Comparison of ENCODE assay signal across 8 cellular contexts in genomic region chr1:27634166-27634981, GRCh38. TPM values are rescaled to one million over a fixed set of nuclear protein-coding genes. Genes with fewer than 3 reads are reported as not detected.
DNase-seq lines count a peak whose midpoint lies in the region; ATAC-seq and TF ChIP-seq lines count a peak whose summit lies in the region.

No MANE protein-coding gene starts in this region.

- peak overlapping the region; percentile 52 to 64 for H3K27ac Mint-ChIP-seq in T-cell

- no peaks in the 10 kb centered on the region for H3K27me3 ChIP-seq in GM06990 (replicated peaks; ENCODE audit: control insufficient read depth, insufficient read depth, low read length)
- no peaks in the 10 kb centered on the region for H3K27me3 ChIP-seq in thymus (ENCODE audit: control insufficient read depth, insufficient read depth)

- H3K4me3 ChIP-seq in GM06990 (replicated peaks; ENCODE audit: low read depth, low read length), result peak overlapping the region; percentile 41
- H3K4me3 ChIP-seq in thymus (ENCODE audit: low read length), result peak overlapping the region; percentile 60

- peak; percentile 70 for DNase-seq in GM06990 (ENCODE audit: extremely low read depth, insufficient read length)
- DNase-seq in T-cell, result peak in 18 of 34 experiments; percentile 24 to 54 (median 38)
- peak; percentile 48 for DNase-seq in dermis blood vessel endothelial cell
- peak; percentile 91 for DNase-seq in mesenteric fat pad (ENCODE audit: low spot score)
- no peak for DNase-seq in islet precursor cell
- DNase-seq in GM13977 (ENCODE audit: low spot score), result no peak

- H3K4me1 ChIP-seq in thymus (ENCODE audit: control insufficient read depth, insufficient read depth, low read length), result peaks cover 47% of the 10 kb centered on the region

- in situ Hi-C loops in GM13977 (cut with MboI; ENCODE audit: low pct_unique_long_range_greater_than_20kb, low sequenced_read_pairs, unreplicated experiment), result no loop called here

- H3K27ac ChIP-seq in thymus (ENCODE audit: low read depth), result peak overlapping the region; percentile 72

- H3K4me1 Mint-ChIP-seq in T-cell, result peaks cover 59 to 78% (median 70%) of the 10 kb centered on the region in 3 donors

- H3K4me3 Mint-ChIP-seq in T-cell, result peak overlapping the region; percentile 56 to 76 (median 59)

- no peaks in the 10 kb centered on the region for H3K36me3 Mint-ChIP-seq in T-cell

- no peaks in the 10 kb centered on the region for H3K36me3 ChIP-seq in GM06990 (ENCODE audit: control insufficient read depth, insufficient read depth, low read length)
- no peaks in the 10 kb centered on the region for H3K36me3 ChIP-seq in thymus (ENCODE audit: control insufficient read depth, insufficient read depth)

- TF ChIP-seq CTCF in GM06990 (IDR thresholded peaks at IDR 0.05; ENCODE audit: insufficient read depth, low read length, poor library complexity, severe bottlenecking) (no peak), GM13977 (IDR thresholded peaks at IDR 0.05; ENCODE audit: extremely low read depth, insufficient read depth, missing control alignments) (no peak)

- no peaks in the 10 kb centered on the region for H3K9me3 Mint-ChIP-seq in T-cell

- CTCF ChIA-PET in T-cell (lab: Charles Lee), result no interaction called here

- ATAC-seq in T-cell (replicated peaks in 1 of 4), result peak; percentile 48 to 65 (median 54)
- ATAC-seq in GM21390 (IDR thresholded peaks at IDR 0.05; ENCODE audit: unreplicated experiment), result no peak

- POLR2A ChIA-PET in T-cell (lab: Charles Lee), result no interaction called here

- H3K27me3 Mint-ChIP-seq in T-cell, result no peaks in the 10 kb centered on the region

- WGBS in thymus, result 4% methylated on average over 66 of the region's 66 CpGs

- no peaks in the 10 kb centered on the region for H3K9me3 ChIP-seq in thymus (ENCODE audit: control insufficient read depth)

RNA-seq across cellular contexts. Expression of gene FGR, which starts 0.6 kb away (rescaled TPM):
- total RNA-seq in T-cell (10 to 100 TPM in 2 of 5 donors, 1 to 10 TPM in 3; 3.2 to 37.3 (median 5.7) TPM), dermis blood vessel endothelial cell (0.74 and 1.2 TPM in 2 replicates), mesenteric fat pad (49.7 TPM)
- polyA plus RNA-seq in thymus, result 38.7 TPM

RNA-seq across cellular contexts. Expression of gene AHDC1, which starts 30.4 kb away (rescaled TPM):
- total RNA-seq in T-cell (10 to 100 TPM; 21.9 to 26.4 (median 23.1) TPM), dermis blood vessel endothelial cell (7.1 and 16.0 TPM in 2 replicates), mesenteric fat pad (28.5 TPM)
- 22.6 TPM for polyA plus RNA-seq in thymus

RNA-seq across cellular contexts. Expression of gene IFI6, which starts 37.6 kb away (rescaled TPM):
- total RNA-seq in T-cell (10 to 100 TPM; 28.2 to 52.1 (median 40.7) TPM), dermis blood vessel endothelial cell (21.9 and 57.7 TPM in 2 replicates), mesenteric fat pad (126 TPM)
- polyA plus RNA-seq in thymus, result 231 TPM

Comparison
In these comparisons a context has a peak if more than half of its experiments do, and no peak if none do; other contexts are left out.
1. DNase-seq: peak in GM06990 (single experiment), T-cell (18 of 34), dermis blood vessel endothelial cell (single experiment) and mesenteric fat pad (single experiment); none in islet precursor cell (single experiment) and GM13977 (single experiment).